ENCODE assay signal across 10 cellular contexts in the genomic region with DNA sequence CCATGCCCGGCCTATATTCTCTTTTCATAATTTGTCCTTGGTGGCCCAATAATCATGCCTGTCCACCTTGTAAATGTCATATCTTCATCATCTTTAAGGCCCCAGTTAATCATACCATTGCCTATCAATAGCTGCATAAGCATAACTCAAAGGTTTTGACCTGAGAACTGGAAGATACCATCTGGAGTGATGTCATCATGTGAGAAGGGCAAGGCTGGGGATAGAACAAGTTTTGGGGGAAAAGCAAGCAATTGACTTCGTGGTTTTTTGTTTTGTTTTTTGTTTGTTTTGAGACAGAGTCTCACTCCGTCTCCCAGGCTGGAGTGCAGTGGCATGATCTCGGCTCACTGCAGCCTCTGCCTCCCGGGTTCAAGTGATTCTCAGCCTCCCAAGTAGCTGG.
"Had no signal": no experiment of that assay in that cellular context is flagged by ENCODE, and none has a peak within 500 bp of the region (broad histone marks: within the 10 kb centered on the region; RNA-seq: fewer than 3 reads in every experiment).

No MANE protein-coding gene starts in this region.

- H3K27ac ChIP-seq: neutrophil, parathyroid adenoma, thoracic aorta, upper lobe of right lung, VCaP had no signal

- H3K4me3 ChIP-seq: thoracic aorta, upper lobe of right lung had no signal

- H3K4me3 Mint-ChIP-seq: natural killer cell had no signal

- H3K27me3 ChIP-seq: neutrophil, upper lobe of right lung had no signal

- H3K36me3 ChIP-seq: neutrophil had no signal

- H3K36me3 Mint-ChIP-seq: natural killer cell had no signal

- ATAC-seq: esophagus mucosa, natural killer cell, upper lobe of right lung had no signal

- DNase-seq: activated CD4-positive, alpha-beta T cell treated with anti-CD3 and anti-CD28 coated beads for 48 hours; activated CD8-positive, alpha-beta memory T cell treated with anti-CD3 and anti-CD28 coated beads for 24 hours; natural killer cell; stimulated activated CD4-positive, alpha-beta T cell treated with anti-CD3 and anti-CD28 coated beads, Interleukin-1b, Interleukin-23, amount 100 ng/mL, for 48 hours; upper lobe of right lung had no signal

- H3K9me3 ChIP-seq: neutrophil, thoracic aorta, upper lobe of right lung had no signal

- H3K9me3 Mint-ChIP-seq: natural killer cell had no signal

- H3K4me1 ChIP-seq: parathyroid adenoma had no signal
